9 cellular contexts compared by ENCODE assay signal in genomic region chr17:1460233-1460632, GRCh38. TPM values are rescaled to one million over a fixed set of nuclear protein-coding genes. Genes with fewer than 3 reads are reported as not detected.
DNase-seq lines count a peak whose midpoint lies in the region; ATAC-seq and TF ChIP-seq lines count a peak whose summit lies in the region.
"Had no signal": no experiment of that assay in that cellular context is flagged by ENCODE, and none has a peak within 500 bp of the region (broad histone marks: within the 10 kb centered on the region; RNA-seq: fewer than 3 reads in every experiment).

No MANE protein-coding gene starts in this region.

- H3K27me3 ChIP-seq in psoas muscle (ENCODE audit: insufficient read depth in 3 of 3, low read length in 2 of 3), result no peaks in the 10 kb centered on the region

- CTCF ChIA-PET in RWPE1 (lab: Yijun Ruan, JAX), result interaction anchor here (0.7 kb wide), 1 partner anchor 29 kb away, joined by 3 read pairs; no protein-coding TSS in a partner anchor

- DNase-seq in DMS53 (lab: John Stamatoyannopoulos, UW) (peak; percentile 81), RWPE1 (ENCODE audit: low spot score) (peak; percentile 16), glomerular visceral epithelial cell (ENCODE audit: extremely low spot score) (peak; percentile 66), psoas muscle (peak; percentile 86 to 95), posterior cingulate gyrus (no peak), NCI-H1105 (lab: John Stamatoyannopoulos, UW) (no peak), T-helper 1 cell (no peak)
- DNase-seq in activated CD4-positive, CD25-positive, alpha-beta regulatory T cell (lab: John Stamatoyannopoulos, UW), result no peak
- DNase-seq: activated CD4-positive, alpha-beta T cell treated with anti-CD3 and anti-CD28 coated beads for 48 hours had no signal

- H3K27ac ChIP-seq in RWPE1, result peak overlapping the region; percentile 80
- peak overlapping the region; percentile 72 for H3K27ac ChIP-seq in psoas muscle

- peaks cover 0 to 26% of the 10 kb centered on the region in 2 donors for H3K36me3 ChIP-seq in psoas muscle (ENCODE audit: insufficient read depth in 1 of 2, low read depth in 1 of 2)

- H3K4me1 ChIP-seq in psoas muscle, result peaks cover 12% of the 10 kb centered on the region

- ATAC-seq in psoas muscle, result peak; percentile 71 to 74 (median 72)

- TF ChIP-seq CTCF in RWPE1 (conservative IDR thresholded peaks at IDR 0.05; ENCODE audit: low read depth), result no peak
- TF ChIP-seq CTCF in psoas muscle (IDR thresholded peaks at IDR 0.05), result no peak

- 6 to 14% (median 12%) methylated on average over 6 of the region's 6 CpGs for WGBS in psoas muscle, 3 donors

- intact Hi-C loops in psoas muscle (cut with DNase I) (no loop called here), posterior cingulate gyrus (cut with DNase I) (no loop called here)

- POLR2A ChIA-PET in RWPE1 (lab: Yijun Ruan, JAX; ENCODE audit: low non-redundant PET), result no interaction called here

- no peaks in the 10 kb centered on the region for H3K9me3 ChIP-seq in psoas muscle

- no peak overlapping the region for H3K4me3 ChIP-seq in psoas muscle

RNA-seq across cellular contexts. Expression of gene CRK, which starts 4.2 kb away (rescaled TPM):
- 10 to 100 TPM; 26.4 to 60.4 (median 33.1) TPM for total RNA-seq in psoas muscle
- polyA plus RNA-seq in psoas muscle, result 10 to 100 TPM; 29.7 to 48.0 (median 40.4) TPM

RNA-seq across cellular contexts. Expression of gene MYO1C, which starts 32.3 kb away (rescaled TPM):
- 10 to 100 TPM; 68.1 to 82.7 (median 73.2) TPM for total RNA-seq in psoas muscle
- polyA plus RNA-seq in psoas muscle, result 10 to 100 TPM; 24.0 to 32.7 (median 28.4) TPM

RNA-seq across cellular contexts. Expression of gene INPP5K, which starts 56.2 kb away (rescaled TPM):
- 10 to 100 TPM; 35.7 to 41.8 (median 40.1) TPM for total RNA-seq in psoas muscle
- 10 to 100 TPM; 25.6 to 45.4 (median 30.9) TPM for polyA plus RNA-seq in psoas muscle

Comparison
In these comparisons a context has a peak if more than half of its experiments do, and no peak if none do; other contexts are left out.
1. DNase-seq: peak in DMS53 (single experiment), RWPE1 (single experiment), glomerular visceral epithelial cell (single experiment) and psoas muscle (2 of 2); none in posterior cingulate gyrus (0 of 10), NCI-H1105 (single experiment), activated CD4-positive, CD25-positive, alpha-beta regulatory T cell (0 of 4) and T-helper 1 cell (0 of 5).